Comparison of ENCODE assay signal across 23 cellular contexts in genomic region chr6:8814440-8815000, GRCh38.
DNase-seq lines count a peak whose midpoint lies in the region; ATAC-seq, FAIRE-seq and TF ChIP-seq lines count a peak whose summit lies in the region.
"Had no signal": no experiment of that assay in that cellular context is flagged by ENCODE, and none has a peak within 500 bp of the region (broad histone marks: within the 10 kb centered on the region; RNA-seq: fewer than 3 reads in every experiment).

No MANE protein-coding gene starts in this region.

- peaks cover 17% of the 10 kb centered on the region for H3K9me3 Mint-ChIP-seq in WTC11

- no peak overlapping the region for H3K4me3 Mint-ChIP-seq in WTC11
- H3K4me3 Mint-ChIP-seq: CD8-positive, alpha-beta memory T cell had no signal

- H2AFZ ChIP-seq in HepG2 (ENCODE audit: low read length), result no peak overlapping the region

- no peak overlapping the region for H3K18ac ChIP-seq in mesendoderm (ENCODE audit: low read length)

- intact Hi-C loops in HepG2 (cut with micrococcal nuclease; ENCODE audit: unreplicated experiment), result no loop called here
- intact Hi-C loops in right lobe of liver (cut with DNase I), result no loop called here

- H3K9me3 ChIP-seq in HepG2 (ENCODE audit: low read length), result no peaks in the 10 kb centered on the region
- H3K9me3 ChIP-seq in right lobe of liver, result no peaks in the 10 kb centered on the region
- H3K9me3 ChIP-seq: Peyer's patch, SJSA1 had no signal

- no peaks in the 10 kb centered on the region for H3K36me3 Mint-ChIP-seq in WTC11
- H3K36me3 Mint-ChIP-seq: CD8-positive, alpha-beta memory T cell had no signal

- no peak overlapping the region for H4K8ac ChIP-seq in mesendoderm (ENCODE audit: low read depth, low read length)

- H3K56ac ChIP-seq in mesendoderm (ENCODE audit: low read length), result no peak overlapping the region

- no peak overlapping the region for H3K27ac Mint-ChIP-seq in WTC11
- H3K27ac Mint-ChIP-seq: CD8-positive, alpha-beta memory T cell had no signal

- H3K4me3 ChIP-seq in HepG2 (replicated peaks in 1 of 3; ENCODE audit: insufficient read depth in 1 of 3, low read depth in 2 of 3, low read length in 3 of 3) (no peak overlapping the region), right lobe of liver (no peak overlapping the region), mesendoderm (ENCODE audit: low read length) (no peak overlapping the region)
- H3K4me3 ChIP-seq: Peyer's patch, SJSA1 had no signal

- BruUV-seq in HepG2 (replicated peaks; lab: Mats Ljungman, UMichigan), result no TSS peak

- TF ChIP-seq CTCF in HepG2 (CRISPR knock-in tag; IDR thresholded peaks at IDR 0.05), result no peak
- no peak for TF ChIP-seq CTCF in right lobe of liver (IDR thresholded peaks at IDR 0.05)
- no peak for TF ChIP-seq CTCF in WTC11 (IDR thresholded peaks at IDR 0.05)
- TF ChIP-seq CTCF in GM20000 (IDR thresholded peaks at IDR 0.05; ENCODE audit: extremely low read depth, missing control alignments), result no peak

- H3K79me2 ChIP-seq in HepG2 (ENCODE audit: insufficient read depth, low read length) (no peaks in the 10 kb centered on the region), mesendoderm (ENCODE audit: control insufficient read depth, insufficient read depth, low read length) (no peaks in the 10 kb centered on the region)

- TF ChIP-seq POLR2A in HepG2 (IDR thresholded peaks at IDR 0.05; ENCODE audit: insufficient read depth in 1 of 2, low read depth in 2 of 2, low read length in 2 of 2), result no peak
- TF ChIP-seq POLR2A in right lobe of liver (IDR thresholded peaks at IDR 0.05), result no peak

- no peak overlapping the region for H3K23ac ChIP-seq in mesendoderm (ENCODE audit: low read length)

- H4K5ac ChIP-seq in mesendoderm (ENCODE audit: low read length), result no peak overlapping the region

- no peaks in the 10 kb centered on the region for H3K4me1 ChIP-seq in HepG2 (ENCODE audit: insufficient read depth, low read length)
- no peaks in the 10 kb centered on the region for H3K4me1 ChIP-seq in right lobe of liver
- no peaks in the 10 kb centered on the region for H3K4me1 ChIP-seq in mesendoderm (ENCODE audit: control insufficient read depth, low read depth, low read length)
- H3K4me1 ChIP-seq: Peyer's patch, SJSA1 had no signal

- no peaks in the 10 kb centered on the region for H3K79me1 ChIP-seq in mesendoderm (ENCODE audit: low read length)

- CTCF ChIA-PET in HepG2 (lab: Yijun Ruan, JAX; ENCODE audit: low intra/inter-chr PET ratio, low total read pairs) (no interaction called here), WTC11 (lab: Charles Lee) (no interaction called here)

- FAIRE-seq in HepG2 (lab: Jason Lieb, UNC), result no peak
- FAIRE-seq: GM12891 had no signal

- no peaks in the 10 kb centered on the region; a peak in 2 of 5 replicates for H3K27me3 ChIP-seq in HepG2 (ENCODE audit: control insufficient read depth in 1 of 2, insufficient read depth in 2 of 2, low read length in 2 of 2)
- no peaks in the 10 kb centered on the region for H3K27me3 ChIP-seq in right lobe of liver
- H3K27me3 ChIP-seq in mesendoderm (ENCODE audit: insufficient read depth, low read length, poor library complexity), result no peaks in the 10 kb centered on the region
- H3K27me3 ChIP-seq: Peyer's patch, SJSA1 had no signal

- no peak for TF ChIP-seq EP300 in HepG2 (IDR thresholded peaks at IDR 0.05; ENCODE audit: low read depth in 2 of 2, low read length in 2 of 2)
- TF ChIP-seq EP300 in HepG2 (CRISPR knock-in tag; IDR thresholded peaks at IDR 0.05; ENCODE audit: borderline replicate concordance), result no peak

- H3K27ac ChIP-seq in HepG2 (ENCODE audit: extremely low read length, insufficient read depth, low read length) (no peak overlapping the region), right lobe of liver (no peak overlapping the region), mesendoderm (ENCODE audit: low read depth, low read length) (no peak overlapping the region)
- H3K27ac ChIP-seq: C4-2B, Peyer's patch, SJSA1 had no signal

- ATAC-seq in HepG2 (no peak), right lobe of liver (no peak), WTC11 (no peak)

- DNase-seq in HepG2 (ENCODE audit: low spot score) (no peak), right lobe of liver (no peak), WTC11 (ENCODE audit: low spot score) (no peak), mesendoderm (peak; percentile 15), T-helper 9 cell (no peak), DMS153 (lab: John Stamatoyannopoulos, UW) (no peak), GM20000 (ENCODE audit: low spot score) (no peak), NCI-H1092 (lab: John Stamatoyannopoulos, UW) (no peak)
- DNase-seq: 8988T; CD8-positive, alpha-beta memory T cell; DND-41; H7; KBM-7; NCI-H1105; NCI-H2081; NCI-H2171; NCI-H345; NCI-H524 treated with DMSO at 0.1 percent for 48 hours; NCI-H82; Peyer's patch had no signal

- no peak for TF ChIP-seq RAD21 in HepG2 (CRISPR knock-in tag; IDR thresholded peaks at IDR 0.05)

- POLR2A ChIA-PET in HepG2 (lab: Yijun Ruan, JAX), result no interaction called here
- POLR2A ChIA-PET in WTC11 (lab: Charles Lee), result no interaction called here

- H3K9ac ChIP-seq in HepG2 (ENCODE audit: insufficient read depth, low read depth, low read length) (no peak overlapping the region), mesendoderm (ENCODE audit: low read length) (no peak overlapping the region)

- H2BK120ac ChIP-seq in mesendoderm (ENCODE audit: low read depth, low read length), result no peak overlapping the region

- no peaks in the 10 kb centered on the region for H4K20me1 ChIP-seq in HepG2 (ENCODE audit: insufficient read depth, low read length)

- no peak overlapping the region for H2BK5ac ChIP-seq in mesendoderm (ENCODE audit: low read length)

- no peaks in the 10 kb centered on the region for H3K4me1 Mint-ChIP-seq in WTC11
- H3K4me1 Mint-ChIP-seq: CD8-positive, alpha-beta memory T cell had no signal

- no peak overlapping the region for H3K4ac ChIP-seq in mesendoderm (ENCODE audit: low read depth, low read length)

- no peaks in the 10 kb centered on the region for H3K27me3 Mint-ChIP-seq in WTC11 (ENCODE audit: low read depth)
- H3K27me3 Mint-ChIP-seq: CD8-positive, alpha-beta memory T cell had no signal

- H2BK15ac ChIP-seq in mesendoderm (replicated peaks; ENCODE audit: low read depth), result no peak overlapping the region

- in situ Hi-C loops in HepG2 (cut with HindIII; ENCODE audit: extremely low pct_ligation_motif_present, low pct_unique_long_range_greater_than_20kb), result no loop called here

- H3K4me2 ChIP-seq in HepG2 (ENCODE audit: low read depth, low read length), result no peak overlapping the region
- H3K4me2 ChIP-seq in mesendoderm (ENCODE audit: low read length), result no peak overlapping the region

- 0% methylated on average over 1 of the region's 1 CpG for WGBS in HepG2 (ENCODE audit: low lambda C conversion rate)
- WGBS in right lobe of liver (ENCODE audit: insufficient coverage, low coverage, low lambda C conversion rate, missing lambda C conversion rate), result 25% methylated on average over 1 of the region's 1 CpG
- no CpG with 5 or more reads among the region's 1 CpG for WGBS in mesendoderm (ENCODE audit: extremely low coverage, insufficient coverage, low lambda C conversion rate)

- H3K36me3 ChIP-seq in HepG2 (replicated peaks in 1 of 2; ENCODE audit: control insufficient read depth in 1 of 2, insufficient read depth in 2 of 2, low read length in 2 of 2) (no peaks in the 10 kb centered on the region), right lobe of liver (no peaks in the 10 kb centered on the region), mesendoderm (ENCODE audit: control insufficient read depth, insufficient read depth, low read length) (no peaks in the 10 kb centered on the region)
- H3K36me3 ChIP-seq: Peyer's patch, SJSA1 had no signal

- H2AK5ac ChIP-seq in mesendoderm (ENCODE audit: low read length), result no peak overlapping the region

TF ChIP-seq in HepG2, 621 proteins besides CTCF, POLR2A, EP300 and RAD21 (continues in another document):
- TF ChIP-seq RAD51 (IDR thresholded peaks at IDR 0.05; ENCODE audit: borderline replicate concordance), result 0 out of 2 replicates have a peak, but pooled peaks have one; percentile 46
- TF ChIP-seq, protein P1, sequence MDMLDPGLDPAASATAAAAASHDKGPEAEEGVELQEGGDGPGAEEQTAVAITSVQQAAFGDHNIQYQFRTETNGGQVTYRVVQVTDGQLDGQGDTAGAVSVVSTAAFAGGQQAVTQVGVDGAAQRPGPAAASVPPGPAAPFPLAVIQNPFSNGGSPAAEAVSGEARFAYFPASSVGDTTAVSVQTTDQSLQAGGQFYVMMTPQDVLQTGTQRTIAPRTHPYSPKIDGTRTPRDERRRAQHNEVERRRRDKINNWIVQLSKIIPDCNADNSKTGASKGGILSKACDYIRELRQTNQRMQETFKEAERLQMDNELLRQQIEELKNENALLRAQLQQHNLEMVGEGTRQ (IDR thresholded peaks at IDR 0.05; ENCODE audit: low read depth, low read length), result peak; percentile 58; the same call in 1 of the 2 replicates
- TF ChIP-seq, protein P1 (CRISPR knock-in tag; IDR thresholded peaks at IDR 0.05; ENCODE audit: borderline replicate concordance), result no peak

TF ChIP-seq in WTC11, 78 proteins besides CTCF, POLR2A, EP300 and RAD21 (continues in another document):
- TF ChIP-seq ZNF263 (CRISPR knock-in tag; IDR thresholded peaks at IDR 0.05; ENCODE audit: low read depth) (no peak), TP53 (CRISPR knock-in tag; IDR thresholded peaks at IDR 0.05) (no peak), E2F5 (CRISPR knock-in tag; IDR thresholded peaks at IDR 0.05) (no peak), NFE2L1 (CRISPR knock-in tag; IDR thresholded peaks at IDR 0.05) (no peak)
- TF ChIP-seq, protein P1 (CRISPR knock-in tag; IDR thresholded peaks at IDR 0.05), result peak; percentile 75
